Comparison of ENCODE assay signal across 1 cellular context in the genomic region with DNA sequence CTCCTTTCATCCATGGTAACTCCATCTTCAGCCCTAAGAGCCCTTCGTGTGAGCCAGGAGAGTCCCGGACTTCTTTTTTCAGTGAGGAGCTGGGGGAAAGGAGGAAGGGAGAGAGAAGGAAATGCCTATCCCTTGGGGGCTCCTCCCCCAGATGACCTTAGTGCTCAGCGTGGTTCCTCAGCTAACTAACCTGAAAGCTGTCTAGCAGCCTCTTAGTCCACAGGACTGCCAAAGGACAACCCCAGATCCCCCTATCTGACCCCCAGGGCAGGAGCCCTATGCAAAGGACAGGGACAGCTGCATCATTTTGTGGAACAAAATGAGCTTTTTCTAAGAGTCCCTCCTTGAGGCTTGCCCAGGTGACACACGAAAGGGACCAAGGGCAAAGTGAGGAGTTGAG.
TF ChIP-seq lines count a peak whose summit lies in the region.

No MANE protein-coding gene starts in this region.

TF ChIP-seq in GM12878, 131 proteins besides CTCF, POLR2A, EP300 and RAD21 (continued from another document):
- TF ChIP-seq, protein P1, sequence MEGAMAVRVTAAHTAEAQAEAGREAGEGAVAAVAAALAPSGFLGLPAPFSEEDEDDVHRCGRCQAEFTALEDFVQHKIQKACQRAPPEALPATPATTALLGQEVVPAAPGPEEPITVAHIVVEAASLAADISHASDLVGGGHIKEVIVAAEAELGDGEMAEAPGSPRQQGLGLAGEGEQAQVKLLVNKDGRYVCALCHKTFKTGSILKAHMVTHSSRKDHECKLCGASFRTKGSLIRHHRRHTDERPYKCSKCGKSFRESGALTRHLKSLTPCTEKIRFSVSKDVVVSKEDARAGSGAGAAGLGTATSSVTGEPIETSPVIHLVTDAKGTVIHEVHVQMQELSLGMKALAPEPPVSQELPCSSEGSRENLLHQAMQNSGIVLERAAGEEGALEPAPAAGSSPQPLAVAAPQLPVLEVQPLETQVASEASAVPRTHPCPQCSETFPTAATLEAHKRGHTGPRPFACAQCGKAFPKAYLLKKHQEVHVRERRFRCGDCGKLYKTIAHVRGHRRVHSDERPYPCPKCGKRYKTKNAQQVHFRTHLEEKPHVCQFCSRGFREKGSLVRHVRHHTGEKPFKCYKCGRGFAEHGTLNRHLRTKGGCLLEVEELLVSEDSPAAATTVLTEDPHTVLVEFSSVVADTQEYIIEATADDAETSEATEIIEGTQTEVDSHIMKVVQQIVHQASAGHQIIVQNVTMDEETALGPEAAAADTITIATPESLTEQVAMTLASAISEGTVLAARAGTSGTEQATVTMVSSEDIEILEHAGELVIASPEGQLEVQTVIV (IDR thresholded peaks at IDR 0.05; ENCODE audit: borderline replicate concordance, partially characterized antibody), result no peak
